12 cellular contexts compared by ENCODE assay signal in the genomic region with DNA sequence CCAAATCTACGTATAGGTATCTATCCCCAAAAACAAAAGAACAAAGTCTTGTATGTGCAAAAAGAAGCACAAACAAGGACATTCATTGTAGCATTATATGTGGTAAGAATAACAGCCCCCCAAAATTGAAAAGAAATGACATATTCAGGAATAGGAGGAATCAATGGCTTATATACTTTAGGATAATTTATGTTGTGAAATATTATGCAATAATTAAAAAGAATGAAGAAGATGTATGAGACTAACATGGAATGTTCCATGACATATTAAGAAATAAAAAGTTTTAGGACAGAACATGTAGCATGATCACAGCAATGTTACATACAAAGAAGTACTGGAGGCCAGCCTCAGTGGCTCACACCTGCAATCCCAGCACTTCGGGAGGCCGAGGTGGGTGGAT. TPM values are rescaled to one million over a fixed set of nuclear protein-coding genes. Genes with fewer than 3 reads are reported as not detected.
"Had no signal": no experiment of that assay in that cellular context is flagged by ENCODE, and none has a peak within 500 bp of the region (broad histone marks: within the 10 kb centered on the region; RNA-seq: fewer than 3 reads in every experiment).

No MANE protein-coding gene starts in this region.

- H3K9ac ChIP-seq: GM23248 had no signal

- H3K27ac ChIP-seq: GM23248 had no signal

- DNase-seq: GM23248, GOT3, H7, H9, HCEC 1CT, HFFc6 had no signal

- ATAC-seq: GM23338, HCT116 had no signal

- H3K9me3 ChIP-seq: HAP-1 had no signal

- H3K4me2 ChIP-seq: GM23338 had no signal

- H3K4me1 ChIP-seq: HAP-1 had no signal

- H3K4me3 ChIP-seq: GM23248, GM23338, HAP-1 had no signal

- FAIRE-seq: H1, H54 had no signal

- H2AFZ ChIP-seq: GM23248, GM23338 had no signal

- H3K36me3 ChIP-seq: HAP-1 had no signal

RNA-seq across cellular contexts. Expression of a gene that starts 9.1 kb away (rescaled TPM):
- total RNA-seq: GM23248, GM23338, H4, H7, HFFc6 had no signal
- polyA plus RNA-seq: GM23248 had no signal
